ENCODE assay signal across 24 cellular contexts in the genomic region with DNA sequence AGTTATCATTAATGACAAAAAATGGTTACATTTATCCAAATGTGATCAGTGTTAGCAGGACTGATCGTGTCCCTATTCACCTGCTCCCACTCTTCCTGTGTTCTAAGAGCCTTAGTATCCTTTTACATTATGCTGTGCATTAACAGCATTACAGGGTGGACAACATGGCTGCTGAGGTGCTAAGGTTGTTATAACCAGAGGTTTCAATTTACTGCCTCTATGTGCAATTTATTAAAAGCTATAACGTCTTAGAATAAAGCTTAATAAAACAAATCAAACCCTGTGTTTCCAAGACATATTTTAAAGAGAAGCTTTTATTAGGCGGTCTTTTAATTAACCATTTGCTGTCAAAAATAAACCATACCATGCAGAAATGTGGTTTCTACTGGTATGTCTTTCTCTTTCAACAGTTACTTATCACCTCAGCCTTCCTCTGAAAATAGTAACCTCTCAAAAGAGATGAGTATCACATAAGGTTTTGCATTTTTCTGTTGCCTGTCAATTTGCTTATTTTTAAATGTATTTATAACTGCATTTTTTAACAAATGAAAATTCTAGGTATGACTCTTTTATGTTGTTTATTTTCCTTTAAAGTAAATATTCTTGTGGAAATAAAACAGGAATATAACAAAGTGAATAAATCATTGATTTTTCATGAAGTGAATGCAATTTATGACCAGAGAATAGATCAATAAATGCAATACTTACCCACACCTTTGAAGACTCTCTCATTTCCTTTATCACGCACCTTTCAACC.
DNase-seq lines count a peak whose midpoint lies in the region; ATAC-seq and TF ChIP-seq lines count a peak whose summit lies in the region.
"Had no signal": no experiment of that assay in that cellular context is flagged by ENCODE, and none has a peak within 500 bp of the region (broad histone marks: within the 10 kb centered on the region; RNA-seq: fewer than 3 reads in every experiment).

No MANE protein-coding gene starts in this region.

- TF ChIP-seq CTCF in nephron progenitor cell (IDR thresholded peaks at IDR 0.05) = no peak

- no peaks in the 10 kb centered on the region for H3K36me3 Mint-ChIP-seq in nephron progenitor cell (ENCODE audit: low read depth)

- no peak overlapping the region for H3K4me3 Mint-ChIP-seq in nephron progenitor cell
- H3K4me3 Mint-ChIP-seq: activated B cell treated with CpG ODN at 0.5 μM for 24 hours; activated CD4-positive, alpha-beta memory T cell treated with anti-CD3 and anti-CD28 coated beads for 36 hours; CD4-positive, alpha-beta T cell had no signal

- H3K9me3 Mint-ChIP-seq in nephron progenitor cell = peaks cover 12% of the 10 kb centered on the region

- DNase-seq in nephron progenitor cell (no peak), left cardiac atrium (no peak)
- DNase-seq: activated B cell treated with CpG ODN at 0.5 μM for 24 hours; activated CD4-positive, alpha-beta memory T cell treated with anti-CD3 and anti-CD28 coated beads for 36 hours; activated effector memory CD4-positive, alpha-beta T cell treated with Interleukin-2 at 50 U/mL for 16 hours; body of pancreas; CD4-positive, alpha-beta T cell; foreskin melanocyte; GF-D8; hypothalamus; mucosa of descending colon; NCI-H1436 treated with DMSO at 0.1 percent for 48 hours; NCI-H2171; NCI-H526 treated with DMSO at 0.1 percent for 48 hours; right cardiac atrium; stimulated activated CD4-positive, alpha-beta T cell treated with anti-CD3 and anti-CD28 coated beads, Interleukin-4, amount 100 ng/mL, for 24 hours; stimulated activated naive CD4-positive, alpha-beta T cell treated with Interleukin-2 at 50 U/mL for 16 hours; T1000 had no signal

- intact Hi-C loops in left cardiac atrium (cut with DNase I) = no loop called here

- no peaks in the 10 kb centered on the region for H3K4me1 Mint-ChIP-seq in nephron progenitor cell
- H3K4me1 Mint-ChIP-seq: activated B cell treated with CpG ODN at 0.5 μM for 24 hours had no signal

- no peaks in the 10 kb centered on the region for H3K27me3 Mint-ChIP-seq in nephron progenitor cell (ENCODE audit: low read depth, poor library complexity)
- H3K27me3 Mint-ChIP-seq: activated B cell treated with CpG ODN at 0.5 μM for 24 hours; activated CD4-positive, alpha-beta memory T cell treated with anti-CD3 and anti-CD28 coated beads for 36 hours; CD4-positive, alpha-beta T cell had no signal

- no peak overlapping the region for H3K27ac Mint-ChIP-seq in nephron progenitor cell
- H3K27ac Mint-ChIP-seq: activated B cell treated with CpG ODN at 0.5 μM for 24 hours; activated CD4-positive, alpha-beta memory T cell treated with anti-CD3 and anti-CD28 coated beads for 36 hours; CD4-positive, alpha-beta T cell had no signal

- ATAC-seq in GM19025 (IDR thresholded peaks at IDR 0.05; ENCODE audit: low read depth, unreplicated experiment) = peak; percentile 65
- ATAC-seq in GM21529 (IDR thresholded peaks at IDR 0.05; ENCODE audit: unreplicated experiment) = peak; percentile 49
- ATAC-seq in HG02938 (IDR thresholded peaks at IDR 0.05; ENCODE audit: unreplicated experiment) = peak; percentile 43
- ATAC-seq in HG03565 (IDR thresholded peaks at IDR 0.05; ENCODE audit: unreplicated experiment) = peak; percentile 49
- ATAC-seq in HG03097 (IDR thresholded peaks at IDR 0.05; ENCODE audit: low FRiP score, unreplicated experiment) = no peak
- no peak for ATAC-seq in HG03025 (IDR thresholded peaks at IDR 0.05; ENCODE audit: low FRiP score, unreplicated experiment)
- ATAC-seq in left cardiac atrium = no peak
- ATAC-seq: body of pancreas, mucosa of descending colon, right cardiac atrium had no signal

Comparison
In these comparisons a context has a peak if more than half of its experiments do, and no peak if none do; other contexts are left out.
1. ATAC-seq: peak in GM19025 (single experiment), GM21529 (single experiment), HG02938 (single experiment) and HG03565 (single experiment); none in HG03097 (single experiment), HG03025 (single experiment) and left cardiac atrium (0 of 2).